In the genomic region with DNA sequence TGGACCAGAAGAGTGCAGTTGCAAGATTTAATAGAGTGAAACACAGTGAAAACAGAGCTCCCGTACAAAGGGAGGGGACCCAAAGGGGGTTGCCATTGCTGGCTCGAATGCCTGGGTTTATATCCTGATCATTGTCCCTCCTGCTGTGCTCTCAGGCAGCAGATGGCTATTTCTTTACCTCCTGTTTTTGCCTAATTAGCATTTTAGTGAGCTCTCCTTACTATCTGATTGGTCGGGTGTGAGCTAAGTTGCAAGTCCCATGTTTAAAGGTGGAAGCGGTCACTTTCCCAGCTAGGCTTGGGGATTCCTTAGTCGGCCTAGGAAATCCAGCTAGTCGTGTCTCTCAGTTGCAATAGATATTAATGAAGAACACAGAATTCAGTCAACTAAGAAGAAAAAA, we compare ENCODE assay signal across 1 cellular context. TPM values are rescaled to one million over a fixed set of nuclear protein-coding genes. Genes with fewer than 3 reads are reported as not detected.
"Had no signal": no experiment of that assay in that cellular context is flagged by ENCODE, and none has a peak within 500 bp of the region (broad histone marks: within the 10 kb centered on the region; RNA-seq: fewer than 3 reads in every experiment).

No MANE protein-coding gene starts in this region.

RNA-seq across cellular contexts. Expression of a gene that starts 5.6 kb away (rescaled TPM):
- total RNA-seq: G401 had no signal
